ENCODE assay signal across 36 cellular contexts in genomic region chr3:74375653-74376052, GRCh38.
"Had no signal": no experiment of that assay in that cellular context is flagged by ENCODE, and none has a peak within 500 bp of the region (broad histone marks: within the 10 kb centered on the region; RNA-seq: fewer than 3 reads in every experiment).

No MANE protein-coding gene starts in this region.

- H3K36me3 Mint-ChIP-seq: activated CD4-positive, alpha-beta memory T cell treated with anti-CD3 and anti-CD28 coated beads for 36 hours; activated naive CD4-positive, alpha-beta T cell treated with anti-CD3 and anti-CD28 coated beads, Interleukin-2, amount 10 ng/mL, durations not matched to agents 7 days and 5 days; activated naive CD4-positive, alpha-beta T cell treated with anti-CD3 and anti-CD28 coated beads, Interleukin-2, amount 50 U/mL, for 24 hours; activated naive CD8-positive, alpha-beta T cell; activated naive CD8-positive, alpha-beta T cell treated with anti-CD3 and anti-CD28 coated beads, Interleukin-2, amount 10 ng/mL, durations not matched to agents 7 days and 5 days; brain had no signal

- DNase-seq: activated B cell treated with CpG ODN at 0.5 μM for 24 hours; activated CD4-positive, alpha-beta memory T cell treated with anti-CD3 and anti-CD28 coated beads for 36 hours; activated CD4-positive, alpha-beta T cell treated with anti-CD3 and anti-CD28 coated beads for 4 hours; activated CD4-positive, alpha-beta T cell treated with anti-CD3 and anti-CD28 coated beads, Interleukin-2, amount 10 ng/mL, durations not matched to agents 24 days and 14 days; activated CD4-positive, alpha-beta T cell treated with anti-CD3 and anti-CD28 coated beads, Interleukin-2, amount 50 U/mL, for 1 hour; activated CD4-positive, alpha-beta T cell treated with anti-CD3 and anti-CD28 coated beads, Interleukin-2, amount 50 U/mL, for 4 hours; activated CD4-positive, CD25-positive, alpha-beta regulatory T cell treated with anti-CD3 and anti-CD28 coated beads, Interleukin-2, amount 50 U/mL, for 72 hours; activated CD8-positive, alpha-beta memory T cell treated with anti-CD3 and anti-CD28 coated beads, Interleukin-2, amount 50 U/mL, for 4 hours; activated CD8-positive, alpha-beta T cell treated with anti-CD3 and anti-CD28 coated beads for 36 hours; activated effector memory CD4-positive, alpha-beta T cell treated with anti-CD3 and anti-CD28 coated beads, Interleukin-2, amount 50 U/mL, for 16 hours; activated gamma-delta T cell treated with Interleukin-2 at 50 U/mL for 16 hours; activated naive CD4-positive, alpha-beta T cell; activated naive CD4-positive, alpha-beta T cell treated with anti-CD3 and anti-CD28 coated beads, Interleukin-2, amount 10 ng/mL, durations not matched to agents 7 days and 5 days; activated naive CD8-positive, alpha-beta T cell treated with anti-CD3 and anti-CD28 coated beads, Interleukin-2, amount 10 ng/mL, durations not matched to agents 7 days and 5 days; activated naive CD8-positive, alpha-beta T cell treated with anti-CD3 and anti-CD28 coated beads, Interleukin-2, amount 50 U/mL, for 24 hours; activated T-cell treated with anti-CD3 and anti-CD28 coated beads for 4 hours; activated T-cell treated with anti-CD3 and anti-CD28 coated beads, Interleukin-2, amount 50 U/mL, for 1 hour; activated T-cell treated with anti-CD3 and anti-CD28 coated beads, Interleukin-2, amount 50 U/mL, for 4 hours; activated T-cell treated with anti-CD3 and anti-CD28 coated beads, Interleukin-2, amount 50 U/mL, for 72 hours; anterior cingulate cortex; T-helper 1 cell; T-helper 2 cell; T-helper 9 cell had no signal

- H3K9me3 ChIP-seq: ascending aorta had no signal

- H3K4me1 Mint-ChIP-seq: activated B cell treated with CpG ODN at 0.5 μM for 24 hours; activated CD4-positive, alpha-beta T cell treated with anti-CD3 and anti-CD28 coated beads, Interleukin-2, amount 10 ng/mL, durations not matched to agents 24 days and 14 days; activated naive CD4-positive, alpha-beta T cell treated with anti-CD3 and anti-CD28 coated beads, Interleukin-2, amount 10 ng/mL, durations not matched to agents 7 days and 5 days; activated naive CD4-positive, alpha-beta T cell treated with anti-CD3 and anti-CD28 coated beads, Interleukin-2, amount 50 U/mL, for 24 hours; activated naive CD8-positive, alpha-beta T cell treated with anti-CD3 and anti-CD28 coated beads, Interleukin-2, amount 10 ng/mL, durations not matched to agents 7 days and 5 days; activated naive CD8-positive, alpha-beta T cell treated with anti-CD3 and anti-CD28 coated beads, Interleukin-2, amount 50 U/mL, for 24 hours; activated T-helper 17 cell treated with anti-CD3 and anti-CD28 coated beads, Interleukin-2, amount 50 U/mL, for 72 hours; central memory CD8-positive, alpha-beta T cell had no signal

- H3K36me3 ChIP-seq: ascending aorta, cardiac muscle cell had no signal

- H3K27ac Mint-ChIP-seq: activated B cell treated with CpG ODN at 0.5 μM for 24 hours; activated CD4-positive, alpha-beta memory T cell treated with anti-CD3 and anti-CD28 coated beads for 36 hours; activated CD4-positive, alpha-beta T cell treated with anti-CD3 and anti-CD28 coated beads, Interleukin-2, amount 10 ng/mL, durations not matched to agents 24 days and 14 days; activated CD8-positive, alpha-beta T cell treated with anti-CD3 and anti-CD28 coated beads for 36 hours; activated naive CD4-positive, alpha-beta T cell treated with anti-CD3 and anti-CD28 coated beads, Interleukin-2, amount 10 ng/mL, durations not matched to agents 7 days and 5 days; activated naive CD4-positive, alpha-beta T cell treated with anti-CD3 and anti-CD28 coated beads, Interleukin-2, amount 50 U/mL, for 24 hours; activated naive CD8-positive, alpha-beta T cell; activated naive CD8-positive, alpha-beta T cell treated with anti-CD3 and anti-CD28 coated beads, Interleukin-2, amount 10 ng/mL, durations not matched to agents 7 days and 5 days; activated naive CD8-positive, alpha-beta T cell treated with anti-CD3 and anti-CD28 coated beads, Interleukin-2, amount 50 U/mL, for 24 hours; activated T-cell treated with anti-CD3 and anti-CD28 coated beads, Interleukin-2, amount 50 U/mL, for 72 hours; activated T-helper 1 cell treated with anti-CD3 and anti-CD28 coated beads, Interleukin-12 subunit alpha, Interleukin-12 subunit beta, Interleukin-2, Interleukin-4 antibody, amounts not matched to agents 30 ng/mL and 10 ng/mL and 1 ng/mL, durations not matched to agents 14 hours and 24 hours and 36 hours; activated T-helper 17 cell treated with anti-CD3 and anti-CD28 coated beads, Interleukin-2, amount 50 U/mL, for 72 hours; brain; T-helper 1 cell treated with Interleukin-12 subunit alpha and Interleukin-12 subunit beta and Interleukin-4 antibody, amounts not matched to agents 30 μg/mL and 1 μg/mL, for 36 hours; T-helper 2 cell treated with Interferon-gamma antibody and Interleukin-4, amounts not matched to agents 5 μg/mL and 100 μg/mL, for 36 hours had no signal

- H3K27ac ChIP-seq: ascending aorta, cardiac muscle cell, VCaP had no signal

- H3K4me3 ChIP-seq: ascending aorta, cardiac muscle cell had no signal

- H3K27me3 ChIP-seq: ascending aorta, cardiac muscle cell had no signal

- H3K4me1 ChIP-seq: ascending aorta had no signal

- H3K27me3 Mint-ChIP-seq: activated B cell treated with CpG ODN at 0.5 μM for 24 hours; activated CD4-positive, alpha-beta memory T cell treated with anti-CD3 and anti-CD28 coated beads for 36 hours; activated CD4-positive, alpha-beta T cell treated with anti-CD3 and anti-CD28 coated beads, Interleukin-2, amount 10 ng/mL, durations not matched to agents 24 days and 14 days; activated CD8-positive, alpha-beta T cell treated with anti-CD3 and anti-CD28 coated beads for 36 hours; activated naive CD4-positive, alpha-beta T cell treated with anti-CD3 and anti-CD28 coated beads, Interleukin-2, amount 10 ng/mL, durations not matched to agents 7 days and 5 days; activated naive CD4-positive, alpha-beta T cell treated with anti-CD3 and anti-CD28 coated beads, Interleukin-2, amount 50 U/mL, for 24 hours; activated naive CD8-positive, alpha-beta T cell; activated naive CD8-positive, alpha-beta T cell treated with anti-CD3 and anti-CD28 coated beads, Interleukin-2, amount 10 ng/mL, durations not matched to agents 7 days and 5 days; activated naive CD8-positive, alpha-beta T cell treated with anti-CD3 and anti-CD28 coated beads, Interleukin-2, amount 50 U/mL, for 24 hours; activated T-helper 17 cell treated with anti-CD3 and anti-CD28 coated beads, Interleukin-2, amount 50 U/mL, for 72 hours; brain; central memory CD8-positive, alpha-beta T cell had no signal

- FAIRE-seq: bronchial epithelial cell, TTC549 had no signal

- ATAC-seq: activated CD8-positive, alpha-beta T cell treated with anti-CD3 and anti-CD28 coated beads for 36 hours; activated naive CD8-positive, alpha-beta T cell treated with anti-CD3 and anti-CD28 coated beads, Interleukin-2, amount 50 U/mL, for 24 hours; activated T-cell treated with anti-CD3 and anti-CD28 coated beads, Interleukin-2, amount 50 U/mL, for 4 hours; activated T-cell treated with anti-CD3 and anti-CD28 coated beads, Interleukin-2, amount 50 U/mL, for 72 hours; activated T-helper 17 cell treated with anti-CD3 and anti-CD28 coated beads, Interleukin-2, amount 50 U/mL, for 72 hours had no signal

- H3K4me3 Mint-ChIP-seq: activated B cell treated with CpG ODN at 0.5 μM for 24 hours; activated CD4-positive, alpha-beta memory T cell treated with anti-CD3 and anti-CD28 coated beads for 36 hours; activated CD4-positive, alpha-beta T cell treated with anti-CD3 and anti-CD28 coated beads, Interleukin-2, amount 10 ng/mL, durations not matched to agents 24 days and 14 days; activated CD8-positive, alpha-beta T cell treated with anti-CD3 and anti-CD28 coated beads for 36 hours; activated naive CD4-positive, alpha-beta T cell treated with anti-CD3 and anti-CD28 coated beads, Interleukin-2, amount 10 ng/mL, durations not matched to agents 7 days and 5 days; activated naive CD4-positive, alpha-beta T cell treated with anti-CD3 and anti-CD28 coated beads, Interleukin-2, amount 50 U/mL, for 24 hours; activated naive CD8-positive, alpha-beta T cell; activated naive CD8-positive, alpha-beta T cell treated with anti-CD3 and anti-CD28 coated beads, Interleukin-2, amount 10 ng/mL, durations not matched to agents 7 days and 5 days; activated naive CD8-positive, alpha-beta T cell treated with anti-CD3 and anti-CD28 coated beads, Interleukin-2, amount 50 U/mL, for 24 hours; activated T-cell treated with anti-CD3 and anti-CD28 coated beads, Interleukin-2, amount 50 U/mL, for 4 hours; activated T-cell treated with anti-CD3 and anti-CD28 coated beads, Interleukin-2, amount 50 U/mL, for 72 hours; activated T-helper 1 cell treated with anti-CD3 and anti-CD28 coated beads, Interleukin-12 subunit alpha, Interleukin-12 subunit beta, Interleukin-2, Interleukin-4 antibody, amounts not matched to agents 30 ng/mL and 10 ng/mL and 1 ng/mL, durations not matched to agents 14 hours and 24 hours and 36 hours; activated T-helper 17 cell treated with anti-CD3 and anti-CD28 coated beads, Interleukin-2, amount 50 U/mL, for 72 hours; brain; central memory CD8-positive, alpha-beta T cell; T-helper 1 cell treated with Interleukin-12 subunit alpha and Interleukin-12 subunit beta and Interleukin-4 antibody, amounts not matched to agents 30 μg/mL and 1 μg/mL, for 36 hours; T-helper 2 cell treated with Interferon-gamma antibody and Interleukin-4, amounts not matched to agents 5 μg/mL and 100 μg/mL, for 36 hours had no signal
